10 cellular contexts compared by ENCODE assay signal in genomic region chr16:2497116-2497630, GRCh38. TPM values are rescaled to one million over a fixed set of nuclear protein-coding genes. Genes with fewer than 3 reads are reported as not detected.
DNase-seq lines count a peak whose midpoint lies in the region; ATAC-seq and TF ChIP-seq lines count a peak whose summit lies in the region.
"Had no signal": no experiment of that assay in that cellular context is flagged by ENCODE, and none has a peak within 500 bp of the region (broad histone marks: within the 10 kb centered on the region; RNA-seq: fewer than 3 reads in every experiment).

No MANE protein-coding gene starts in this region.

- no peak for TF ChIP-seq POLR2A in uterus (IDR thresholded peaks at IDR 0.05)

- H3K27ac ChIP-seq in uterus = no peak overlapping the region

- no peak overlapping the region for H3K4me3 Mint-ChIP-seq in progenitor cell of endocrine pancreas (ENCODE audit: low read depth)

- peaks cover 8% of the 10 kb centered on the region for H3K36me3 ChIP-seq in adipocyte (ENCODE audit: control insufficient read depth, insufficient read depth, low read length, severe bottlenecking)
- no peaks in the 10 kb centered on the region for H3K36me3 ChIP-seq in mucosa of descending colon (ENCODE audit: low read depth)
- H3K36me3 ChIP-seq in uterus = no peaks in the 10 kb centered on the region

- H3K27ac Mint-ChIP-seq in progenitor cell of endocrine pancreas = no peak overlapping the region

- TF ChIP-seq CTCF in mucosa of descending colon (IDR thresholded peaks at IDR 0.05) (no peak), progenitor cell of endocrine pancreas (IDR thresholded peaks at IDR 0.05; ENCODE audit: unreplicated experiment) (no peak), uterus (IDR thresholded peaks at IDR 0.05) (no peak)

- H3K4me1 Mint-ChIP-seq in progenitor cell of endocrine pancreas (ENCODE audit: low read depth) = peaks cover 2% of the 10 kb centered on the region

- ATAC-seq in mucosa of descending colon = peak; percentile 9
- ATAC-seq: activated naive CD4-positive, alpha-beta T cell treated with anti-CD3 and anti-CD28 coated beads, Interleukin-2, amount 50 U/mL, for 72 hours had no signal

- no peaks in the 10 kb centered on the region for H3K9me3 ChIP-seq in adipocyte (ENCODE audit: control insufficient read depth, low read length)
- no peaks in the 10 kb centered on the region for H3K9me3 ChIP-seq in mucosa of descending colon
- no peaks in the 10 kb centered on the region for H3K9me3 ChIP-seq in uterus

- H3K27me3 ChIP-seq in adipocyte (replicated peaks; ENCODE audit: control insufficient read depth, insufficient read depth, low read length) (no peaks in the 10 kb centered on the region), uterus (no peaks in the 10 kb centered on the region)

- H3K4me3 ChIP-seq in adipocyte (ENCODE audit: low read length) (peak overlapping the region; percentile 39), mucosa of descending colon (no peak overlapping the region), uterus (no peak overlapping the region)

- H3K9ac ChIP-seq in adipocyte (ENCODE audit: low read length) = peak overlapping the region; percentile 69

- H3K4me1 ChIP-seq in adipocyte (ENCODE audit: control insufficient read depth, insufficient read depth, low read length) (peaks cover 30% of the 10 kb centered on the region), mucosa of descending colon (ENCODE audit: low read depth) (peaks cover 12% of the 10 kb centered on the region), uterus (peaks cover 0 to 7% of the 10 kb centered on the region in 2 donors)

- H3K36me3 Mint-ChIP-seq in progenitor cell of endocrine pancreas (ENCODE audit: insufficient read depth) = peaks cover 1% of the 10 kb centered on the region
- H3K36me3 Mint-ChIP-seq: activated naive CD4-positive, alpha-beta T cell treated with anti-CD3 and anti-CD28 coated beads, Interleukin-2, amount 50 U/mL, for 72 hours had no signal

- intact Hi-C loops in mucosa of descending colon (cut with DNase I, micrococcal nuclease) = loop anchor here in 1 of 2 donors (10.0 kb wide), 1 partner anchor 162 kb away; no protein-coding TSS in a partner anchor
- intact Hi-C loops in uterus (cut with DNase I; ENCODE audit: low total_unique reads) = loop anchor here (10.0 kb wide), 1 partner anchor 162 kb away; no protein-coding TSS in a partner anchor

- DNase-seq in DMS 273 (lab: John Stamatoyannopoulos, UW; ENCODE audit: unreplicated experiment) = peak; percentile 92
- DNase-seq in adipocyte (ENCODE audit: low read depth) = no peak
- peak in 2 of 3 donors; percentile 38 to 61 for DNase-seq in mucosa of descending colon
- no peak for DNase-seq in SW480 (ENCODE audit: low spot score)
- no peak for DNase-seq in progenitor cell of endocrine pancreas (ENCODE audit: low spot score, unreplicated experiment)
- DNase-seq in uterus = no peak
- DNase-seq: activated CD4-positive, alpha-beta T cell treated with anti-CD3 and anti-CD28 coated beads, Interleukin-2, amount 50 U/mL, for 1 hour; NCI-H510A treated with DMSO at 0.1 percent for 48 hours had no signal

- no peaks in the 10 kb centered on the region for H3K27me3 Mint-ChIP-seq in progenitor cell of endocrine pancreas

- H3K9me3 Mint-ChIP-seq in progenitor cell of endocrine pancreas (ENCODE audit: low read depth) = no peaks in the 10 kb centered on the region
- H3K9me3 Mint-ChIP-seq: activated naive CD4-positive, alpha-beta T cell treated with anti-CD3 and anti-CD28 coated beads, Interleukin-2, amount 50 U/mL, for 72 hours had no signal

RNA-seq across cellular contexts. Expression of gene ATP6V0C, which starts 16.6 kb away (rescaled TPM):
- total RNA-seq in mucosa of descending colon = 100 to 1,000 TPM; 171 to 261 (median 201) TPM
- 158 and 169 TPM in 2 replicates for total RNA-seq in progenitor cell of endocrine pancreas
- total RNA-seq in uterus = 100 to 1,000 TPM in 1 of 4 donors, 10 to 100 TPM in 3; 14.3 to 126 (median 41.4) TPM

RNA-seq across cellular contexts. Expression of gene TBC1D24, which starts 22.2 kb away (rescaled TPM):
- total RNA-seq in mucosa of descending colon (10 to 100 TPM in 1 of 3 donors, 1 to 10 TPM in 2; 6.9 to 14.3 (median 8.5) TPM), progenitor cell of endocrine pancreas (23.3 and 23.8 TPM in 2 replicates), uterus (10 to 100 TPM in 1 of 4 donors, 1 to 10 TPM in 2, under 1 TPM in 1; 0.59 to 21.6 (median 4.6) TPM)

RNA-seq across cellular contexts. Expression of gene AMDHD2, which starts 23.0 kb away (rescaled TPM):
- 10 to 100 TPM; 33.6 to 51.2 (median 38.4) TPM for total RNA-seq in mucosa of descending colon
- 38.7 and 40.8 TPM in 2 replicates for total RNA-seq in progenitor cell of endocrine pancreas
- 10 to 100 TPM in 3 of 4 donors, 1 to 10 TPM in 1; 7.9 to 36.5 (median 22.0) TPM for total RNA-seq in uterus

RNA-seq across cellular contexts. Expression of gene NTN3, which starts 26.1 kb away (rescaled TPM):
- total RNA-seq in mucosa of descending colon (under 1 TPM in 1 of 3 donors, not detected in 2; 0.44 TPM), progenitor cell of endocrine pancreas (2.4 and 2.5 TPM in 2 replicates), uterus (10 to 100 TPM in 1 of 4 donors, 1 to 10 TPM in 1, not detected in 2; 1.3 to 15.5 TPM)
- total RNA-seq: activated naive CD4-positive, alpha-beta T cell treated with anti-CD3 and anti-CD28 coated beads, Interleukin-2, amount 50 U/mL, for 72 hours; ureter had no signal

RNA-seq across cellular contexts. Expression of gene CEMP1, which starts 34.0 kb away (rescaled TPM):
- total RNA-seq in mucosa of descending colon = 1 to 10 TPM in 1 of 3 donors, under 1 TPM in 1, not detected in 1; 0.89 to 1.2 TPM
- total RNA-seq in progenitor cell of endocrine pancreas = 0.58 and 0.62 TPM in 2 replicates
- 1 to 10 TPM in 1 of 4 donors, under 1 TPM in 1, not detected in 2; 0.46 to 3.3 TPM for total RNA-seq in uterus

Comparison
In these comparisons a context has a peak if more than half of its experiments do, and no peak if none do; other contexts are left out.
1. DNase-seq: peak in DMS 273 (single experiment) and mucosa of descending colon (2 of 3); none in adipocyte (single experiment), SW480 (single experiment), progenitor cell of endocrine pancreas (single experiment) and uterus (0 of 2).